ENCODE assay signal across 24 cellular contexts in genomic region chr3:41204369-41204768, GRCh38. TPM values are rescaled to one million over a fixed set of nuclear protein-coding genes. Genes with fewer than 3 reads are reported as not detected.
DNase-seq lines count a peak whose midpoint lies in the region; ATAC-seq and TF ChIP-seq lines count a peak whose summit lies in the region.
"Had no signal": no experiment of that assay in that cellular context is flagged by ENCODE, and none has a peak within 500 bp of the region (broad histone marks: within the 10 kb centered on the region; RNA-seq: fewer than 3 reads in every experiment).

No MANE protein-coding gene starts in this region.

- no peaks in the 10 kb centered on the region for H3K9me3 ChIP-seq in SK-N-SH
- no peaks in the 10 kb centered on the region for H3K9me3 ChIP-seq in PC-9 (ENCODE audit: insufficient read depth, low read depth)
- H3K9me3 ChIP-seq in endodermal cell (ENCODE audit: control insufficient read depth, low read length) = peaks cover 3% of the 10 kb centered on the region
- H3K9me3 ChIP-seq in ovary = no peaks in the 10 kb centered on the region
- H3K9me3 ChIP-seq in testis = no peaks in the 10 kb centered on the region
- H3K9me3 ChIP-seq: mucosa of descending colon, upper lobe of right lung had no signal

- TF ChIP-seq POLR2A in ovary (IDR thresholded peaks at IDR 0.05) (no peak), testis (IDR thresholded peaks at IDR 0.05) (no peak)

- no peaks in the 10 kb centered on the region for H3K27me3 Mint-ChIP-seq in endodermal cell (ENCODE audit: insufficient read depth)
- H3K27me3 Mint-ChIP-seq: activated CD4-positive, alpha-beta T cell treated with anti-CD3 and anti-CD28 coated beads for 36 hours; activated naive CD8-positive, alpha-beta T cell treated with anti-CD3 and anti-CD28 coated beads, Interleukin-2, amount 10 ng/mL, durations not matched to agents 7 days and 5 days had no signal

- TF ChIP-seq RAD21 in SK-N-SH (IDR thresholded peaks at IDR 0.05; ENCODE audit: low read length) = no peak

- H3K9me2 ChIP-seq in SK-N-SH (no peaks in the 10 kb centered on the region), PC-9 (ENCODE audit: insufficient read depth) (no peaks in the 10 kb centered on the region)

- intact Hi-C loops in PC-9 (cut with micrococcal nuclease; ENCODE audit: unreplicated experiment) = loop anchor here (10.0 kb wide), 1 partner anchor 880 kb away; no protein-coding TSS in a partner anchor
- intact Hi-C loops in ovary (cut with DNase I) = loop anchor here in 2 of 4 donors (5.0 to 10.0 kb wide), 2 partner anchors 620 to 622 kb away; no protein-coding TSS in a partner anchor
- intact Hi-C loops in testis (cut with DNase I; ENCODE audit: low total_unique reads) = no loop called here

- TF ChIP-seq EP300 in SK-N-SH (IDR thresholded peaks at IDR 0.05; ENCODE audit: borderline replicate concordance in 1 of 2, low read depth in 1 of 2, low read length in 1 of 2) (no peak), ovary (IDR thresholded peaks at IDR 0.05) (no peak)

- H3K36me3 Mint-ChIP-seq in endodermal cell (ENCODE audit: low read depth) = peaks cover 4% of the 10 kb centered on the region

- H3K27me3 ChIP-seq in SK-N-SH (ENCODE audit: insufficient read depth) (no peaks in the 10 kb centered on the region), PC-9 (ENCODE audit: insufficient read depth, low read depth) (no peaks in the 10 kb centered on the region), endodermal cell (ENCODE audit: control insufficient read depth, insufficient read depth, low read length, poor library complexity, severe bottlenecking) (no peaks in the 10 kb centered on the region), ovary (no peaks in the 10 kb centered on the region), testis (no peaks in the 10 kb centered on the region)
- H3K27me3 ChIP-seq: cardiac muscle cell, upper lobe of right lung had no signal

- H2AFZ ChIP-seq in SK-N-SH (ENCODE audit: low read depth) (no peak overlapping the region), PC-9 (no peak overlapping the region)

- peaks cover 94% of the 10 kb centered on the region for H4K20me1 ChIP-seq in SK-N-SH (ENCODE audit: insufficient read depth)
- peaks cover 94% of the 10 kb centered on the region for H4K20me1 ChIP-seq in PC-9 (ENCODE audit: insufficient read depth)

- H3K4me1 ChIP-seq in SK-N-SH (ENCODE audit: control insufficient read depth in 1 of 2, insufficient read depth in 2 of 2, low read depth in 1 of 2, low read length in 1 of 2) (peaks cover 13% of the 10 kb centered on the region in 2 experiments; a peak in 3 of 4 replicates), PC-9 (replicated peaks; ENCODE audit: insufficient read depth) (peaks cover 31% of the 10 kb centered on the region), endodermal cell (ENCODE audit: control insufficient read depth, insufficient read depth, low read length) (peaks cover 20% of the 10 kb centered on the region), ovary (ENCODE audit: insufficient read depth) (peaks cover 11% of the 10 kb centered on the region), testis (peaks cover 57% of the 10 kb centered on the region)

- TF ChIP-seq CTCF in SK-N-SH (IDR thresholded peaks at IDR 0.05) (no peak), PC-9 (conservative IDR thresholded peaks at IDR 0.05) (no peak), endodermal cell (conservative IDR thresholded peaks at IDR 0.05) (no peak), ovary (IDR thresholded peaks at IDR 0.05) (no peak), testis (IDR thresholded peaks at IDR 0.05) (no peak)

- H3F3A ChIP-seq in SK-N-SH (replicated peaks; ENCODE audit: insufficient read depth) (no peaks in the 10 kb centered on the region), PC-9 (ENCODE audit: insufficient read depth, low read depth) (no peaks in the 10 kb centered on the region)

- H3K36me3 ChIP-seq in SK-N-SH (replicated peaks in 1 of 2; ENCODE audit: control insufficient read depth in 1 of 2, insufficient read depth in 2 of 2, low read length in 1 of 2) (peaks cover 0 to 9% of the 10 kb centered on the region in 2 experiments), PC-9 (ENCODE audit: low read depth) (peaks cover 12% of the 10 kb centered on the region), endodermal cell (ENCODE audit: control insufficient read depth, insufficient read depth, low read length) (peaks cover 9% of the 10 kb centered on the region), ovary (no peaks in the 10 kb centered on the region), testis (ENCODE audit: low read depth, missing control alignments) (no peaks in the 10 kb centered on the region)
- H3K36me3 ChIP-seq: cardiac muscle cell, upper lobe of right lung had no signal

- POLR2A ChIA-PET in SK-N-SH (lab: Yijun Ruan, JAX) (interaction anchor here (0.6 kb wide), 1 partner anchor 11 kb away, joined by 3 read pairs; no protein-coding TSS in a partner anchor), PC-9 (lab: Charles Lee; ENCODE audit: unreplicated experiment) (no interaction called here)

- CTCF ChIA-PET in SK-N-SH (lab: Yijun Ruan, JAX) (interaction anchor here (0.9 to 6.5 kb wide), 5 partner anchors 13 to 621 kb away, joined by 3 to 61 read pairs (median 4); no protein-coding TSS in a partner anchor), PC-9 (lab: Charles Lee) (no interaction called here)

- DNase-seq in SK-N-SH (no peak), PC-9 (no peak), endodermal cell (no peak), ovary (no peak), foreskin melanocyte (no peak), testis (no peak), ureter (ENCODE audit: low spot score) (no peak)
- DNase-seq: 8988T; activated CD4-positive, alpha-beta T cell treated with anti-CD3 and anti-CD28 coated beads for 36 hours; activated CD8-positive, alpha-beta memory T cell treated with anti-CD3 and anti-CD28 coated beads, Interleukin-2, amount 50 U/mL, for 4 hours; activated naive CD8-positive, alpha-beta T cell treated with anti-CD3 and anti-CD28 coated beads, Interleukin-2, amount 10 ng/mL, durations not matched to agents 7 days and 5 days; CD8-positive, alpha-beta T cell; foreskin fibroblast; mucosa of descending colon; NCI-H1105; NCI-H2171; NCI-H774; posterior cingulate gyrus; stimulated activated naive CD4-positive, alpha-beta T cell; T1000; upper lobe of right lung had no signal

- H3K4me3 ChIP-seq in SK-N-SH (ENCODE audit: low read depth in 2 of 2, low read length in 1 of 2) = no peak overlapping the region
- no peak overlapping the region for H3K4me3 ChIP-seq in PC-9
- peak overlapping the region; percentile 94 for H3K4me3 ChIP-seq in endodermal cell (ENCODE audit: low read length)
- peak overlapping the region; percentile 9 for H3K4me3 ChIP-seq in ovary
- no peak overlapping the region for H3K4me3 ChIP-seq in testis
- H3K4me3 ChIP-seq: cardiac muscle cell, K562, mucosa of descending colon, upper lobe of right lung had no signal

- H3K9me3 Mint-ChIP-seq in endodermal cell = no peaks in the 10 kb centered on the region
- H3K9me3 Mint-ChIP-seq: CD8-positive, alpha-beta T cell had no signal

- H3K9ac ChIP-seq in SK-N-SH = no peak overlapping the region
- H3K9ac ChIP-seq in endodermal cell (ENCODE audit: extremely low read depth, low read length, poor library complexity, severe bottlenecking) = no peak overlapping the region

- H3K27ac ChIP-seq in SK-N-SH (ENCODE audit: low read depth in 2 of 2, low read length in 1 of 2) (no peak overlapping the region; a peak in 1 of 4 replicates), PC-9 (no peak overlapping the region), endodermal cell (ENCODE audit: low read depth, low read length) (no peak overlapping the region), ovary (no peak overlapping the region), testis (no peak overlapping the region)
- H3K27ac ChIP-seq: cardiac muscle cell, upper lobe of right lung had no signal

- no TSS peak for BruUV-seq in PC-9 (replicated peaks; lab: Mats Ljungman, UMichigan)

- no peak overlapping the region for H3K27ac Mint-ChIP-seq in endodermal cell
- H3K27ac Mint-ChIP-seq: activated naive CD8-positive, alpha-beta T cell treated with anti-CD3 and anti-CD28 coated beads, Interleukin-2, amount 10 ng/mL, durations not matched to agents 7 days and 5 days; CD8-positive, alpha-beta T cell had no signal

- H3K4me2 ChIP-seq in SK-N-SH (peak overlapping the region; percentile 2; the same call in 1 of the 2 replicates), PC-9 (peak overlapping the region; percentile 30; the same call in 1 of the 2 replicates)

- peaks cover 67% of the 10 kb centered on the region for H3K4me1 Mint-ChIP-seq in endodermal cell

- H3K79me2 ChIP-seq in SK-N-SH (ENCODE audit: insufficient read depth) = peaks cover 98% of the 10 kb centered on the region
- peaks cover 98% of the 10 kb centered on the region for H3K79me2 ChIP-seq in PC-9 (ENCODE audit: low read depth)

- peak overlapping the region; percentile 89 for H3K4me3 Mint-ChIP-seq in endodermal cell
- H3K4me3 Mint-ChIP-seq: activated CD4-positive, alpha-beta T cell treated with anti-CD3 and anti-CD28 coated beads for 36 hours; activated naive CD8-positive, alpha-beta T cell treated with anti-CD3 and anti-CD28 coated beads, Interleukin-2, amount 10 ng/mL, durations not matched to agents 7 days and 5 days; CD8-positive, alpha-beta T cell had no signal

- WGBS in SK-N-SH (ENCODE audit: low lambda C conversion rate) = 100% methylated on average over 1 of the region's 1 CpG
- WGBS in endodermal cell (ENCODE audit: insufficient coverage in 1 of 2, insufficient read length in 1 of 2), 2 experiments = 90 to 100% methylated on average over 1 of the region's 1 CpG
- WGBS in ovary, 3 donors = 73 to 85% (median 74%) methylated on average over 1 of the region's 1 CpG
- WGBS in testis, 2 donors = 69 to 75% methylated on average over 1 of the region's 1 CpG

- no peak for ATAC-seq in SK-N-SH treated with all-trans-retinoic acid at 6 μM for 48 hours
- ATAC-seq: activated CD4-positive, alpha-beta T cell treated with anti-CD3 and anti-CD28 coated beads for 36 hours; CD8-positive, alpha-beta T cell; K562; mucosa of descending colon; upper lobe of right lung had no signal

TF ChIP-seq in SK-N-SH, 30 proteins besides CTCF, POLR2A, EP300 and RAD21 (continues in another document):
- TF ChIP-seq RCOR1 (IDR thresholded peaks at IDR 0.05; ENCODE audit: low read length) (no peak), CHD2 (IDR thresholded peaks at IDR 0.05; ENCODE audit: low read length, partially characterized antibody) (no peak)

TF ChIP-seq in SK-N-SH treated with all-trans-retinoic acid at 6 μM for 48 hours, 23 proteins besides CTCF, POLR2A, EP300 and RAD21 (continues in another document):
- TF ChIP-seq TCF4 (CRISPR knock-in tag; IDR thresholded peaks at IDR 0.05; ENCODE audit: borderline replicate concordance) = no peak
- no peak for TF ChIP-seq ISL1 (CRISPR knock-in tag; IDR thresholded peaks at IDR 0.05)
- TF ChIP-seq RARB (CRISPR knock-in tag; IDR thresholded peaks at IDR 0.05) = no peak

RNA-seq across cellular contexts. Expression of gene CTNNB1, which starts 5.1 kb away (rescaled TPM):
- polyA plus RNA-seq in SK-N-SH (2012; rRNA removed) = 178 and 279 TPM in 2 replicates
- 139 and 171 TPM in 2 replicates for polyA plus RNA-seq in SK-N-SH (2012; cell fraction: cytosol; rRNA removed)
- 331 and 398 TPM in 2 replicates for polyA plus RNA-seq in SK-N-SH (2012; cell fraction: nucleus; rRNA removed)
- total RNA-seq in PC-9 (2021) = 251 and 293 TPM in 2 replicates
- total RNA-seq in endodermal cell = 100 to 1,000 TPM; 420 to 534 TPM
- polyA plus RNA-seq in endodermal cell (2013, experiment 1 of 2) = 492 TPM
- polyA plus RNA-seq in endodermal cell (2013, experiment 2 of 2) = 458 TPM
- total RNA-seq in ovary = 100 to 1,000 TPM; 311 to 495 (median 405) TPM
- 100 to 1,000 TPM; 169 to 193 TPM for polyA plus RNA-seq in ovary
- total RNA-seq in testis = 100 to 1,000 TPM; 293 to 379 TPM
- polyA plus RNA-seq in testis (ENCODE audit: insufficient read depth, low read depth, low replicate concordance) = 146 TPM
- total RNA-seq in ureter = 335 TPM

Comparison
In these comparisons a context has a peak if more than half of its experiments do, and no peak if none do; other contexts are left out.
1. H3K4me3 ChIP-seq: peak in endodermal cell (single experiment) and ovary (single experiment); none in SK-N-SH (0 of 2), PC-9 (single experiment) and testis (0 of 2).